Comparison of ENCODE assay signal across 1 cellular context in genomic region chr3:30642715-30643361, GRCh38.
TF ChIP-seq lines count a peak whose summit lies in the region.

No MANE protein-coding gene starts in this region.

TF ChIP-seq in GM12878, 131 proteins besides CTCF, POLR2A, EP300 and RAD21 (continued from another document):
- TF ChIP-seq, protein P1, sequence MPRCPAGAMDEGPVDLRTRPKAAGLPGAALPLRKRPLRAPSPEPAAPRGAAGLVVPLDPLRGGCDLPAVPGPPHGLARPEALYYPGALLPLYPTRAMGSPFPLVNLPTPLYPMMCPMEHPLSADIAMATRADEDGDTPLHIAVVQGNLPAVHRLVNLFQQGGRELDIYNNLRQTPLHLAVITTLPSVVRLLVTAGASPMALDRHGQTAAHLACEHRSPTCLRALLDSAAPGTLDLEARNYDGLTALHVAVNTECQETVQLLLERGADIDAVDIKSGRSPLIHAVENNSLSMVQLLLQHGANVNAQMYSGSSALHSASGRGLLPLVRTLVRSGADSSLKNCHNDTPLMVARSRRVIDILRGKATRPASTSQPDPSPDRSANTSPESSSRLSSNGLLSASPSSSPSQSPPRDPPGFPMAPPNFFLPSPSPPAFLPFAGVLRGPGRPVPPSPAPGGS (IDR thresholded peaks at IDR 0.05; ENCODE audit: borderline replicate concordance, insufficient read depth, low read depth, low read length, poor library complexity, severe bottlenecking), result no peak
- no peak for TF ChIP-seq SUPT20H (IDR thresholded peaks at IDR 0.05; ENCODE audit: borderline replicate concordance, control insufficient read depth, low read depth, low read length)
- peak; percentile 30; the same call in 1 of the 2 replicates for TF ChIP-seq RUNX3 (IDR thresholded peaks at IDR 0.05; ENCODE audit: low read length)
- no peak for TF ChIP-seq RAD51 (IDR thresholded peaks at IDR 0.05)
- TF ChIP-seq FOXK2 (IDR thresholded peaks at IDR 0.05), result no peak
- no peak for TF ChIP-seq CBX3 (IDR thresholded peaks at IDR 0.05; ENCODE audit: borderline replicate concordance, low read depth)
- TF ChIP-seq TCF12 (IDR thresholded peaks at IDR 0.05; ENCODE audit: low read depth, low read length), result no peak
- no peak for TF ChIP-seq DPF2 (IDR thresholded peaks at IDR 0.05)
- TF ChIP-seq SREBF1 (IDR thresholded peaks at IDR 0.05; ENCODE audit: low read length), result no peak
- peak; percentile 38; the same call in 1 of the 2 replicates for TF ChIP-seq NFIC (IDR thresholded peaks at IDR 0.05; ENCODE audit: low read depth, low read length)
- TF ChIP-seq SMC3 (IDR thresholded peaks at IDR 0.05; ENCODE audit: borderline replicate concordance, low read length), result no peak
- TF ChIP-seq TAF1 (IDR thresholded peaks at IDR 0.05; ENCODE audit: borderline replicate concordance, low read depth, low read length), result no peak
- TF ChIP-seq, protein P2, sequence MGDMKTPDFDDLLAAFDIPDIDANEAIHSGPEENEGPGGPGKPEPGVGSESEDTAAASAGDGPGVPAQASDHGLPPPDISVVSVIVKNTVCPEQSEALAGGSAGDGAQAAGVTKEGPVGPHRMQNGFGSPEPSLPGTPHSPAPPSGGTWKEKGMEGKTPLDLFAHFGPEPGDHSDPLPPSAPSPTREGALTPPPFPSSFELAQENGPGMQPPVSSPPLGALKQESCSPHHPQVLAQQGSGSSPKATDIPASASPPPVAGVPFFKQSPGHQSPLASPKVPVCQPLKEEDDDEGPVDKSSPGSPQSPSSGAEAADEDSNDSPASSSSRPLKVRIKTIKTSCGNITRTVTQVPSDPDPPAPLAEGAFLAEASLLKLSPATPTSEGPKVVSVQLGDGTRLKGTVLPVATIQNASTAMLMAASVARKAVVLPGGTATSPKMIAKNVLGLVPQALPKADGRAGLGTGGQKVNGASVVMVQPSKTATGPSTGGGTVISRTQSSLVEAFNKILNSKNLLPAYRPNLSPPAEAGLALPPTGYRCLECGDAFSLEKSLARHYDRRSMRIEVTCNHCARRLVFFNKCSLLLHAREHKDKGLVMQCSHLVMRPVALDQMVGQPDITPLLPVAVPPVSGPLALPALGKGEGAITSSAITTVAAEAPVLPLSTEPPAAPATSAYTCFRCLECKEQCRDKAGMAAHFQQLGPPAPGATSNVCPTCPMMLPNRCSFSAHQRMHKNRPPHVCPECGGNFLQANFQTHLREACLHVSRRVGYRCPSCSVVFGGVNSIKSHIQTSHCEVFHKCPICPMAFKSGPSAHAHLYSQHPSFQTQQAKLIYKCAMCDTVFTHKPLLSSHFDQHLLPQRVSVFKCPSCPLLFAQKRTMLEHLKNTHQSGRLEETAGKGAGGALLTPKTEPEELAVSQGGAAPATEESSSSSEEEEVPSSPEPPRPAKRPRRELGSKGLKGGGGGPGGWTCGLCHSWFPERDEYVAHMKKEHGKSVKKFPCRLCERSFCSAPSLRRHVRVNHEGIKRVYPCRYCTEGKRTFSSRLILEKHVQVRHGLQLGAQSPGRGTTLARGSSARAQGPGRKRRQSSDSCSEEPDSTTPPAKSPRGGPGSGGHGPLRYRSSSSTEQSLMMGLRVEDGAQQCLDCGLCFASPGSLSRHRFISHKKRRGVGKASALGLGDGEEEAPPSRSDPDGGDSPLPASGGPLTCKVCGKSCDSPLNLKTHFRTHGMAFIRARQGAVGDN (IDR thresholded peaks at IDR 0.05), result no peak
- no peak for TF ChIP-seq SIN3A (IDR thresholded peaks at IDR 0.05; ENCODE audit: low read depth, low read length)
- TF ChIP-seq IRF3 (IDR thresholded peaks at IDR 0.05), result no peak
